ENCODE assay signal across 1 cellular context in genomic region chr19:13164370-13165090, GRCh38.
A peak's percentile ranks its signal among the peaks of the same experiment; 100 is the strongest.
TF ChIP-seq lines count a peak whose summit lies in the region.

No MANE protein-coding gene starts in this region.

TF ChIP-seq in WTC11, 78 proteins besides CTCF, POLR2A, EP300 and RAD21 (continued from another document and continues in another):
- TF ChIP-seq AR (CRISPR knock-in tag; IDR thresholded peaks at IDR 0.05) (peak; percentile 50; the same call in 1 of the 2 replicates), PREB (CRISPR knock-in tag; IDR thresholded peaks at IDR 0.05; ENCODE audit: borderline replicate concordance) (no peak), USF2 (CRISPR knock-in tag; IDR thresholded peaks at IDR 0.05) (peak; percentile 55), E2F5 (CRISPR knock-in tag; IDR thresholded peaks at IDR 0.05) (peak; percentile 76), ATF1 (CRISPR knock-in tag; IDR thresholded peaks at IDR 0.05) (no peak), ZBTB43 (CRISPR knock-in tag; IDR thresholded peaks at IDR 0.05) (peak; percentile 87; the same call in 1 of the 2 replicates), CREB1 (CRISPR knock-in tag; IDR thresholded peaks at IDR 0.05) (peak; percentile 78; the same call in 1 of the 2 replicates), ZNF263 (CRISPR knock-in tag; IDR thresholded peaks at IDR 0.05; ENCODE audit: low read depth) (peak; percentile 93), CBFB (CRISPR knock-in tag; IDR thresholded peaks at IDR 0.05; ENCODE audit: low read depth) (no peak), MYBL2 (CRISPR knock-in tag; IDR thresholded peaks at IDR 0.05) (peak; percentile 88), HMGXB4 (CRISPR knock-in tag; IDR thresholded peaks at IDR 0.05) (peak; percentile 61; the same call in 1 of the 2 replicates), GTF2I (CRISPR knock-in tag; conservative IDR thresholded peaks at IDR 0.05) (no peak), CREM (CRISPR knock-in tag; IDR thresholded peaks at IDR 0.05) (peak; percentile 49; the same call in 1 of the 2 replicates), TEAD1 (CRISPR knock-in tag; IDR thresholded peaks at IDR 0.05) (peak; percentile 95), PRRX2 (CRISPR knock-in tag; IDR thresholded peaks at IDR 0.05) (peak; percentile 68; the same call in 1 of the 2 replicates), ZNF138 (CRISPR knock-in tag; conservative IDR thresholded peaks at IDR 0.05) (0 out of 2 replicates have a peak, but pooled peaks have one; percentile 48), NR1H2 (CRISPR knock-in tag; IDR thresholded peaks at IDR 0.05) (no peak), ZNF425 (CRISPR knock-in tag; conservative IDR thresholded peaks at IDR 0.05) (no peak), ZNF671 (CRISPR knock-in tag; IDR thresholded peaks at IDR 0.05) (no peak)
- TF ChIP-seq, protein P1, sequence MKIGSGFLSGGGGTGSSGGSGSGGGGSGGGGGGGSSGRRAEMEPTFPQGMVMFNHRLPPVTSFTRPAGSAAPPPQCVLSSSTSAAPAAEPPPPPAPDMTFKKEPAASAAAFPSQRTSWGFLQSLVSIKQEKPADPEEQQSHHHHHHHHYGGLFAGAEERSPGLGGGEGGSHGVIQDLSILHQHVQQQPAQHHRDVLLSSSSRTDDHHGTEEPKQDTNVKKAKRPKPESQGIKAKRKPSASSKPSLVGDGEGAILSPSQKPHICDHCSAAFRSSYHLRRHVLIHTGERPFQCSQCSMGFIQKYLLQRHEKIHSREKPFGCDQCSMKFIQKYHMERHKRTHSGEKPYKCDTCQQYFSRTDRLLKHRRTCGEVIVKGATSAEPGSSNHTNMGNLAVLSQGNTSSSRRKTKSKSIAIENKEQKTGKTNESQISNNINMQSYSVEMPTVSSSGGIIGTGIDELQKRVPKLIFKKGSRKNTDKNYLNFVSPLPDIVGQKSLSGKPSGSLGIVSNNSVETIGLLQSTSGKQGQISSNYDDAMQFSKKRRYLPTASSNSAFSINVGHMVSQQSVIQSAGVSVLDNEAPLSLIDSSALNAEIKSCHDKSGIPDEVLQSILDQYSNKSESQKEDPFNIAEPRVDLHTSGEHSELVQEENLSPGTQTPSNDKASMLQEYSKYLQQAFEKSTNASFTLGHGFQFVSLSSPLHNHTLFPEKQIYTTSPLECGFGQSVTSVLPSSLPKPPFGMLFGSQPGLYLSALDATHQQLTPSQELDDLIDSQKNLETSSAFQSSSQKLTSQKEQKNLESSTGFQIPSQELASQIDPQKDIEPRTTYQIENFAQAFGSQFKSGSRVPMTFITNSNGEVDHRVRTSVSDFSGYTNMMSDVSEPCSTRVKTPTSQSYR (CRISPR knock-in tag; IDR thresholded peaks at IDR 0.05): peak; percentile 99
- TF ChIP-seq, protein P2, sequence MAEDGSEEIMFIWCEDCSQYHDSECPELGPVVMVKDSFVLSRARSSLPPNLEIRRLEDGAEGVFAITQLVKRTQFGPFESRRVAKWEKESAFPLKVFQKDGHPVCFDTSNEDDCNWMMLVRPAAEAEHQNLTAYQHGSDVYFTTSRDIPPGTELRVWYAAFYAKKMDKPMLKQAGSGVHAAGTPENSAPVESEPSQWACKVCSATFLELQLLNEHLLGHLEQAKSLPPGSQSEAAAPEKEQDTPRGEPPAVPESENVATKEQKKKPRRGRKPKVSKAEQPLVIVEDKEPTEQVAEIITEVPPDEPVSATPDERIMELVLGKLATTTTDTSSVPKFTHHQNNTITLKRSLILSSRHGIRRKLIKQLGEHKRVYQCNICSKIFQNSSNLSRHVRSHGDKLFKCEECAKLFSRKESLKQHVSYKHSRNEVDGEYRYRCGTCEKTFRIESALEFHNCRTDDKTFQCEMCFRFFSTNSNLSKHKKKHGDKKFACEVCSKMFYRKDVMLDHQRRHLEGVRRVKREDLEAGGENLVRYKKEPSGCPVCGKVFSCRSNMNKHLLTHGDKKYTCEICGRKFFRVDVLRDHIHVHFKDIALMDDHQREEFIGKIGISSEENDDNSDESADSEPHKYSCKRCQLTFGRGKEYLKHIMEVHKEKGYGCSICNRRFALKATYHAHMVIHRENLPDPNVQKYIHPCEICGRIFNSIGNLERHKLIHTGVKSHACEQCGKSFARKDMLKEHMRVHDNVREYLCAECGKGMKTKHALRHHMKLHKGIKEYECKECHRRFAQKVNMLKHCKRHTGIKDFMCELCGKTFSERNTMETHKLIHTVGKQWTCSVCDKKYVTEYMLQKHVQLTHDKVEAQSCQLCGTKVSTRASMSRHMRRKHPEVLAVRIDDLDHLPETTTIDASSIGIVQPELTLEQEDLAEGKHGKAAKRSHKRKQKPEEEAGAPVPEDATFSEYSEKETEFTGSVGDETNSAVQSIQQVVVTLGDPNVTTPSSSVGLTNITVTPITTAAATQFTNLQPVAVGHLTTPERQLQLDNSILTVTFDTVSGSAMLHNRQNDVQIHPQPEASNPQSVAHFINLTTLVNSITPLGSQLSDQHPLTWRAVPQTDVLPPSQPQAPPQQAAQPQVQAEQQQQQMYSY (CRISPR knock-in tag; IDR thresholded peaks at IDR 0.05): no peak
- TF ChIP-seq, protein P3, sequence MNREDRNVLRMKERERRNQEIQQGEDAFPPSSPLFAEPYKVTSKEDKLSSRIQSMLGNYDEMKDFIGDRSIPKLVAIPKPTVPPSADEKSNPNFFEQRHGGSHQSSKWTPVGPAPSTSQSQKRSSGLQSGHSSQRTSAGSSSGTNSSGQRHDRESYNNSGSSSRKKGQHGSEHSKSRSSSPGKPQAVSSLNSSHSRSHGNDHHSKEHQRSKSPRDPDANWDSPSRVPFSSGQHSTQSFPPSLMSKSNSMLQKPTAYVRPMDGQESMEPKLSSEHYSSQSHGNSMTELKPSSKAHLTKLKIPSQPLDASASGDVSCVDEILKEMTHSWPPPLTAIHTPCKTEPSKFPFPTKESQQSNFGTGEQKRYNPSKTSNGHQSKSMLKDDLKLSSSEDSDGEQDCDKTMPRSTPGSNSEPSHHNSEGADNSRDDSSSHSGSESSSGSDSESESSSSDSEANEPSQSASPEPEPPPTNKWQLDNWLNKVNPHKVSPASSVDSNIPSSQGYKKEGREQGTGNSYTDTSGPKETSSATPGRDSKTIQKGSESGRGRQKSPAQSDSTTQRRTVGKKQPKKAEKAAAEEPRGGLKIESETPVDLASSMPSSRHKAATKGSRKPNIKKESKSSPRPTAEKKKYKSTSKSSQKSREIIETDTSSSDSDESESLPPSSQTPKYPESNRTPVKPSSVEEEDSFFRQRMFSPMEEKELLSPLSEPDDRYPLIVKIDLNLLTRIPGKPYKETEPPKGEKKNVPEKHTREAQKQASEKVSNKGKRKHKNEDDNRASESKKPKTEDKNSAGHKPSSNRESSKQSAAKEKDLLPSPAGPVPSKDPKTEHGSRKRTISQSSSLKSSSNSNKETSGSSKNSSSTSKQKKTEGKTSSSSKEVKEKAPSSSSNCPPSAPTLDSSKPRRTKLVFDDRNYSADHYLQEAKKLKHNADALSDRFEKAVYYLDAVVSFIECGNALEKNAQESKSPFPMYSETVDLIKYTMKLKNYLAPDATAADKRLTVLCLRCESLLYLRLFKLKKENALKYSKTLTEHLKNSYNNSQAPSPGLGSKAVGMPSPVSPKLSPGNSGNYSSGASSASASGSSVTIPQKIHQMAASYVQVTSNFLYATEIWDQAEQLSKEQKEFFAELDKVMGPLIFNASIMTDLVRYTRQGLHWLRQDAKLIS (CRISPR knock-in tag; IDR thresholded peaks at IDR 0.05; ENCODE audit: borderline replicate concordance): peak; percentile 62; the same call in 1 of the 2 replicates
- TF ChIP-seq, protein P4, sequence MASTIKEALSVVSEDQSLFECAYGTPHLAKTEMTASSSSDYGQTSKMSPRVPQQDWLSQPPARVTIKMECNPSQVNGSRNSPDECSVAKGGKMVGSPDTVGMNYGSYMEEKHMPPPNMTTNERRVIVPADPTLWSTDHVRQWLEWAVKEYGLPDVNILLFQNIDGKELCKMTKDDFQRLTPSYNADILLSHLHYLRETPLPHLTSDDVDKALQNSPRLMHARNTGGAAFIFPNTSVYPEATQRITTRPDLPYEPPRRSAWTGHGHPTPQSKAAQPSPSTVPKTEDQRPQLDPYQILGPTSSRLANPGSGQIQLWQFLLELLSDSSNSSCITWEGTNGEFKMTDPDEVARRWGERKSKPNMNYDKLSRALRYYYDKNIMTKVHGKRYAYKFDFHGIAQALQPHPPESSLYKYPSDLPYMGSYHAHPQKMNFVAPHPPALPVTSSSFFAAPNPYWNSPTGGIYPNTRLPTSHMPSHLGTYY (CRISPR knock-in tag; IDR thresholded peaks at IDR 0.05): no peak
- TF ChIP-seq, protein P5, sequence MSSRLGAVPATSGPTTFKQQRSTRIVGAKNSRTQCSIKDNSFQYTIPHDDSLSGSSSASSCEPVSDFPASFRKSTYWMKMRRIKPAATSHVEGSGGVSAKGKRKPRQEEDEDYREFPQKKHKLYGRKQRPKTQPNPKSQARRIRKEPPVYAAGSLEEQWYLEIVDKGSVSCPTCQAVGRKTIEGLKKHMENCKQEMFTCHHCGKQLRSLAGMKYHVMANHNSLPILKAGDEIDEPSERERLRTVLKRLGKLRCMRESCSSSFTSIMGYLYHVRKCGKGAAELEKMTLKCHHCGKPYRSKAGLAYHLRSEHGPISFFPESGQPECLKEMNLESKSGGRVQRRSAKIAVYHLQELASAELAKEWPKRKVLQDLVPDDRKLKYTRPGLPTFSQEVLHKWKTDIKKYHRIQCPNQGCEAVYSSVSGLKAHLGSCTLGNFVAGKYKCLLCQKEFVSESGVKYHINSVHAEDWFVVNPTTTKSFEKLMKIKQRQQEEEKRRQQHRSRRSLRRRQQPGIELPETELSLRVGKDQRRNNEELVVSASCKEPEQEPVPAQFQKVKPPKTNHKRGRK (CRISPR knock-in tag; IDR thresholded peaks at IDR 0.05; ENCODE audit: borderline replicate concordance): no peak
